1 cellular context compared by ENCODE assay signal in genomic region chr3:69012111-69012835, GRCh38.
TF ChIP-seq lines count a peak whose summit lies in the region.

No MANE protein-coding gene starts in this region.

TF ChIP-seq in GM12878, 131 proteins besides CTCF, POLR2A, EP300 and RAD21:
- TF ChIP-seq MLLT1 (IDR thresholded peaks at IDR 0.05) = peak; percentile 68
- TF ChIP-seq PML (IDR thresholded peaks at IDR 0.05; ENCODE audit: low read length) = no peak
